In the genomic region with DNA sequence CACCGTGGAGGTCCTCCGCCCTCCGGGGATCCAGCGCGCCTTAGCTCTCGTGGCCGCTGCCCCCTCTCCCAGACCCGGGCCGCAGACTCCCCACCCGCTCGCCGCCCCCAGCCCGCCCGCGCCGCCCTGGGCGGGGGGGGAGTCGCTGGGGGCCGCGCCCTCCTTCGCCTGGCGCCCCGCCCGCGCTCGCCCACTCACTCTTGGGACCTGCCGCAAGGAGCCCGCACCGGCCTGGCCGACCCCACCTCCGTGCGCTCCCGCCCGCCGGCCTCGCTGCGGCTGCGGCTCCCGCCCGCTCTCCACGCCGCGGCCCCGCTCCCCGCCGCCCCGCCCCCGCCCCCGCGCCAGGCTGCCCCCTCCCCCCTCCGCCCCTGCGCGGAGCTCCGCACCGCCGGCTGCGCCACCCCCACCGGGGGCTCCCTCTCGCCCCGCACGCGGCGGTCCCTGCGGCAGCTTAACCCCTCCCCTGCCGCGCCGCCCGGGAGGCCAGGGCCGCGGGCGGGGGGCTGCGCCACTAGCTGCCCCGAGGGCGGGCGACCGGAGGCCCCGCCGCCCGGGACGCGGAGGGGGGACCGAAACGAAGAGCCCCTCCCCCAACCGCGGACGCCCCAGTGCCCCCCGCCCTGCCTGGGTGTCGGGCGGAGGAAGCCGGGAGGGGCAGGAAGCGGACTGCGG, we compare ENCODE assay signal across 9 cellular contexts. TPM values are rescaled to one million over a fixed set of nuclear protein-coding genes. Genes with fewer than 3 reads are reported as not detected.
A peak's percentile ranks its signal among the peaks of the same experiment; 100 is the strongest.
DNase-seq lines count a peak whose midpoint lies in the region; ATAC-seq, FAIRE-seq and TF ChIP-seq lines count a peak whose summit lies in the region.
"Had no signal": no experiment of that assay in that cellular context is flagged by ENCODE, and none has a peak within 500 bp of the region (broad histone marks: within the 10 kb centered on the region; RNA-seq: fewer than 3 reads in every experiment).

No MANE protein-coding gene starts in this region.

- no peak for DNase-seq in coronary artery (ENCODE audit: low spot score)
- DNase-seq in naive thymus-derived CD8-positive, alpha-beta T cell: peak in 6 of 10 donors; percentile 37 to 75 (median 53)
- DNase-seq in NCI-H187 treated with DMSO at 0.1 percent for 48 hours (lab: John Stamatoyannopoulos, UW): no peak
- DNase-seq in GM12891 (ENCODE audit: insufficient read length, low spot score): no peak

- no peaks in the 10 kb centered on the region for H3K9me3 ChIP-seq in BLaER1 treated with 17β-estradiol and CSF1 and Interleukin-3, amounts not matched to agents 10 nM and 100 nM (replicated peaks in 1 of 11)
- H3K9me3 ChIP-seq in Loucy (ENCODE audit: insufficient read depth, low read depth, low read length): no peaks in the 10 kb centered on the region

- peak overlapping the region; percentile 82 to 97 (median 93) for H3K9ac ChIP-seq in BLaER1 treated with 17β-estradiol and CSF1 and Interleukin-3, amounts not matched to agents 10 nM and 100 nM
- H3K9ac ChIP-seq in Loucy (ENCODE audit: low read depth, low read length, poor library complexity, severe bottlenecking): peak overlapping the region; percentile 99

- no peak for TF ChIP-seq POLR2A in GM12891 (IDR thresholded peaks at IDR 0.05; ENCODE audit: low read depth, low read length)

- peak overlapping the region; percentile 90 to 100 (median 98) for H3K4me3 Mint-ChIP-seq in naive thymus-derived CD8-positive, alpha-beta T cell

- peaks cover 4% of the 10 kb centered on the region for H3F3A ChIP-seq in Loucy (ENCODE audit: low read depth)

- ATAC-seq in naive thymus-derived CD8-positive, alpha-beta T cell: peak; percentile 1 to 8
- no peak for ATAC-seq in HG03196 (IDR thresholded peaks at IDR 0.05; ENCODE audit: unreplicated experiment)
- ATAC-seq in GM19463 (IDR thresholded peaks at IDR 0.05; ENCODE audit: unreplicated experiment): no peak

- H3K27me3 ChIP-seq in BLaER1 treated with 17β-estradiol and CSF1 and Interleukin-3, amounts not matched to agents 10 nM and 100 nM: no peaks in the 10 kb centered on the region
- H3K27me3 ChIP-seq in Loucy (ENCODE audit: insufficient read depth, low read length, poor library complexity, severe bottlenecking): no peaks in the 10 kb centered on the region

- peak overlapping the region; percentile 82 to 100 (median 99) for H3K27ac ChIP-seq in BLaER1 treated with 17β-estradiol and CSF1 and Interleukin-3, amounts not matched to agents 10 nM and 100 nM
- H3K27ac ChIP-seq in coronary artery: peak overlapping the region; percentile 91 to 99

- H2AFZ ChIP-seq in Loucy (ENCODE audit: low read length): no peak overlapping the region

- POLR2A ChIA-PET in naive thymus-derived CD8-positive, alpha-beta T cell (lab: Charles Lee): interaction anchor here (0.6 to 45.2 kb wide), 41 partner anchors 9 to 1905 kb away, joined by 3 to 2320 read pairs (median 6); partner anchors contain the start of genes BAD, CDC42BPG, EHD1 and FAU

- H3K9me2 ChIP-seq in Loucy (replicated peaks; ENCODE audit: low read depth, low read length): no peaks in the 10 kb centered on the region

- no peak for TF ChIP-seq CTCF in Loucy (conservative IDR thresholded peaks at IDR 0.05; ENCODE audit: low read length)
- no peak for TF ChIP-seq CTCF in coronary artery (IDR thresholded peaks at IDR 0.05)

- peaks cover 3 to 25% (median 17%) of the 10 kb centered on the region in 11 experiments; a peak in 20 of 22 replicates for H3K36me3 ChIP-seq in BLaER1 treated with 17β-estradiol and CSF1 and Interleukin-3, amounts not matched to agents 10 nM and 100 nM
- H3K36me3 ChIP-seq in Loucy (ENCODE audit: insufficient read depth, low read length): no peaks in the 10 kb centered on the region

- peaks cover 26 to 51% (median 41%) of the 10 kb centered on the region in 4 donors for H3K4me1 Mint-ChIP-seq in naive thymus-derived CD8-positive, alpha-beta T cell

- peak overlapping the region; percentile 67 to 91 (median 74) for H3K4me3 ChIP-seq in BLaER1 treated with 17β-estradiol and CSF1 and Interleukin-3, amounts not matched to agents 10 nM and 100 nM
- H3K4me3 ChIP-seq in Loucy (ENCODE audit: low read length, poor library complexity, severe bottlenecking) (peak overlapping the region; percentile 93), coronary artery (peak overlapping the region; percentile 76)

- peaks cover 0 to 2% (median 0%) of the 10 kb centered on the region in 9 donors for H3K9me3 Mint-ChIP-seq in naive thymus-derived CD8-positive, alpha-beta T cell

- peaks cover 0 to 32% (median 3%) of the 10 kb centered on the region in 3 donors for H3K36me3 Mint-ChIP-seq in naive thymus-derived CD8-positive, alpha-beta T cell

- peaks cover 0 to 36% (median 30%) of the 10 kb centered on the region in 11 experiments; a peak in 16 of 22 replicates for H4K20me1 ChIP-seq in BLaER1 treated with 17β-estradiol and CSF1 and Interleukin-3, amounts not matched to agents 10 nM and 100 nM
- peaks cover 10% of the 10 kb centered on the region for H4K20me1 ChIP-seq in Loucy (ENCODE audit: insufficient read depth, low read length, poor library complexity, severe bottlenecking)

- peaks cover 0 to 2% (median 0%) of the 10 kb centered on the region in 5 donors for H3K27me3 Mint-ChIP-seq in naive thymus-derived CD8-positive, alpha-beta T cell

- H3K79me2 ChIP-seq in Loucy (ENCODE audit: insufficient read depth, low read length): peaks cover 34% of the 10 kb centered on the region

- H3K27ac Mint-ChIP-seq in naive thymus-derived CD8-positive, alpha-beta T cell: peak overlapping the region; percentile 94 to 100 (median 100)

- peaks cover 34 to 74% (median 55%) of the 10 kb centered on the region in 10 experiments for H3K4me1 ChIP-seq in BLaER1 treated with 17β-estradiol and CSF1 and Interleukin-3, amounts not matched to agents 10 nM and 100 nM
- peaks cover 52% of the 10 kb centered on the region for H3K4me1 ChIP-seq in Loucy (ENCODE audit: insufficient read depth, low read length, poor library complexity, severe bottlenecking)

- no peak for FAIRE-seq in GM12891 (lab: Jason Lieb, UNC)
- FAIRE-seq: endometrium had no signal

- peak overlapping the region; percentile 89 to 100 (median 98) for H3K4me2 ChIP-seq in BLaER1 treated with 17β-estradiol and CSF1 and Interleukin-3, amounts not matched to agents 10 nM and 100 nM
- H3K4me2 ChIP-seq in Loucy (ENCODE audit: low read depth, low read length, poor library complexity, severe bottlenecking): peak overlapping the region; percentile 95

TF ChIP-seq in GM12891, 5 proteins besides CTCF, POLR2A, EP300 and RAD21:
- TF ChIP-seq POU2F2 (IDR thresholded peaks at IDR 0.05; ENCODE audit: low read depth, low read length) (no peak), SPI1 (IDR thresholded peaks at IDR 0.05; ENCODE audit: low read depth, low read length) (no peak), TAF1 (IDR thresholded peaks at IDR 0.05; ENCODE audit: low read depth, low read length) (no peak), PAX5 (IDR thresholded peaks at IDR 0.05; ENCODE audit: insufficient read depth, low read length, severe bottlenecking) (no peak), POLR2AphosphoS5 (IDR thresholded peaks at IDR 0.05; ENCODE audit: low read depth, low read length) (no peak)

RNA-seq across cellular contexts. Expression of gene RASGRP2, which starts 0.7 kb away (rescaled TPM):
- total RNA-seq in naive thymus-derived CD8-positive, alpha-beta T cell: 100 to 1,000 TPM; 679 to 682 TPM
- 100 to 1,000 TPM; 168 to 253 (median 185) TPM for polyA plus RNA-seq in naive thymus-derived CD8-positive, alpha-beta T cell
- polyA plus RNA-seq in GM12891 (2012; ENCODE audit: low read depth, missing spikeins): 3.8 TPM

RNA-seq across cellular contexts. Expression of gene PYGM, which starts 15.1 kb away (rescaled TPM):
- total RNA-seq in naive thymus-derived CD8-positive, alpha-beta T cell: 10 to 100 TPM; 13.0 to 18.4 TPM
- under 1 TPM; 0.09 to 0.50 (median 0.49) TPM for polyA plus RNA-seq in naive thymus-derived CD8-positive, alpha-beta T cell
- polyA plus RNA-seq in GM12891 (2012; ENCODE audit: low read depth, missing spikeins): 0.23 TPM

RNA-seq across cellular contexts. Expression of gene NRXN2, which starts 21.7 kb away (rescaled TPM):
- under 1 TPM in 1 of 2 experiments, not detected in 1; 0.21 TPM for total RNA-seq in naive thymus-derived CD8-positive, alpha-beta T cell
- not detected for polyA plus RNA-seq in naive thymus-derived CD8-positive, alpha-beta T cell
- polyA plus RNA-seq in GM12891 (2012; ENCODE audit: low read depth, missing spikeins): 0.71 TPM

RNA-seq across cellular contexts. Expression of gene SF1, which starts 33.7 kb away (rescaled TPM):
- 1,000 to 10,000 TPM; 1,030 to 1,057 TPM for total RNA-seq in naive thymus-derived CD8-positive, alpha-beta T cell
- polyA plus RNA-seq in naive thymus-derived CD8-positive, alpha-beta T cell: 100 to 1,000 TPM in 1 of 3 donors, 10 to 100 TPM in 2; 87.0 to 138 (median 96.6) TPM
- 141 TPM for polyA plus RNA-seq in GM12891 (2012; ENCODE audit: low read depth, missing spikeins)

RNA-seq across cellular contexts. Expression of gene MAP4K2, which starts 58.3 kb away (rescaled TPM):
- total RNA-seq in naive thymus-derived CD8-positive, alpha-beta T cell: 100 to 1,000 TPM; 128 to 135 TPM
- 10 to 100 TPM; 26.6 to 55.5 (median 30.3) TPM for polyA plus RNA-seq in naive thymus-derived CD8-positive, alpha-beta T cell
- polyA plus RNA-seq in GM12891 (2012; ENCODE audit: low read depth, missing spikeins): 30.2 TPM

Comparison
In these comparisons a context has a peak if more than half of its experiments do, and no peak if none do; other contexts are left out.
1. DNase-seq: peak in naive thymus-derived CD8-positive, alpha-beta T cell (6 of 10); none in coronary artery (single experiment), NCI-H187 treated with DMSO at 0.1 percent for 48 hours (single experiment) and GM12891 (single experiment).
2. ATAC-seq: peak in naive thymus-derived CD8-positive, alpha-beta T cell (2 of 2); none in HG03196 (single experiment) and GM19463 (single experiment).
3. Peak in every context shown above with its lines, with median percentiles within 50 percentile points of each other: H3K4me3 ChIP-seq.